8 cellular contexts compared by ENCODE assay signal in genomic region chr9:2469681-2470141, GRCh38.
A peak's percentile ranks its signal among the peaks of the same experiment; 100 is the strongest.
DNase-seq lines count a peak whose midpoint lies in the region; ATAC-seq, FAIRE-seq and TF ChIP-seq lines count a peak whose summit lies in the region.

No MANE protein-coding gene starts in this region.

- no peaks in the 10 kb centered on the region for H3K36me3 ChIP-seq in BE2C
- no peaks in the 10 kb centered on the region for H3K36me3 ChIP-seq in SK-N-SH (replicated peaks in 1 of 2; ENCODE audit: control insufficient read depth in 1 of 2, insufficient read depth in 2 of 2, low read length in 1 of 2)

- TF ChIP-seq RAD21 in SK-N-SH (IDR thresholded peaks at IDR 0.05; ENCODE audit: low read length): peak; percentile 64

- H3K4me1 Mint-ChIP-seq in activated T-cell treated with anti-CD3 and anti-CD28 coated beads, Interleukin-2, amount 50 U/mL, for 24 hours (ENCODE audit: low read depth): no peaks in the 10 kb centered on the region

- H3K9me3 ChIP-seq in BE2C: no peaks in the 10 kb centered on the region
- H3K9me3 ChIP-seq in SK-N-SH: 0 out of 2 replicates have a peak, but pooled peaks cover 2% of the 10 kb centered on the region

- H3K4me1 ChIP-seq in BE2C (no peaks in the 10 kb centered on the region; the same call in none of the 2 replicates), SK-N-SH (ENCODE audit: control insufficient read depth in 1 of 2, insufficient read depth in 2 of 2, low read depth in 1 of 2, low read length in 1 of 2) (peaks cover 0 to 15% of the 10 kb centered on the region in 2 experiments; a peak in 2 of 4 replicates)

- no peaks in the 10 kb centered on the region for H4K20me1 ChIP-seq in SK-N-SH (ENCODE audit: insufficient read depth)

- 61% methylated on average over 6 of the region's 6 CpGs for WGBS in SK-N-SH (ENCODE audit: low lambda C conversion rate)

- H3K79me2 ChIP-seq in SK-N-SH (ENCODE audit: insufficient read depth): no peaks in the 10 kb centered on the region

- H3K4me3 Mint-ChIP-seq in activated T-cell treated with anti-CD3 and anti-CD28 coated beads, Interleukin-2, amount 50 U/mL, for 24 hours: no peak overlapping the region

- H3K4me2 ChIP-seq in SK-N-SH: no peak overlapping the region

- POLR2A ChIA-PET in SK-N-SH (lab: Yijun Ruan, JAX): no interaction called here

- no peaks in the 10 kb centered on the region for H3F3A ChIP-seq in SK-N-SH (replicated peaks; ENCODE audit: insufficient read depth)

- CTCF ChIA-PET in SK-N-SH (lab: Yijun Ruan, JAX): interaction anchor here (0.9 to 1.6 kb wide), 8 partner anchors 9 to 354 kb away, joined by 3 to 7 read pairs (median 4); no protein-coding TSS in a partner anchor

- no peak for TF ChIP-seq EP300 in SK-N-SH (IDR thresholded peaks at IDR 0.05; ENCODE audit: borderline replicate concordance in 1 of 2, low read depth in 1 of 2, low read length in 1 of 2)

- DNase-seq in BE2C (peak; percentile 32), GM19239 (ENCODE audit: insufficient read length, low spot score) (no peak), SK-N-SH (peak; percentile 12), islet precursor cell (peak; percentile 75), cerebellar cortex (ENCODE audit: low spot score) (no peak)
- DNase-seq in activated CD4-positive, CD25-positive, alpha-beta regulatory T cell treated with anti-CD3 and anti-CD28 coated beads, Interleukin-2, amount 50 U/mL, for 72 hours: no peak
- DNase-seq in activated T-cell treated with anti-CD3 and anti-CD28 coated beads, Interleukin-2, amount 50 U/mL, for 24 hours: no peak

- H3K27me3 ChIP-seq in BE2C: no peaks in the 10 kb centered on the region
- H3K27me3 ChIP-seq in SK-N-SH (ENCODE audit: insufficient read depth): no peaks in the 10 kb centered on the region

- H2AFZ ChIP-seq in SK-N-SH (ENCODE audit: low read depth): no peak overlapping the region

- H3K9me2 ChIP-seq in SK-N-SH: no peaks in the 10 kb centered on the region

- H3K27ac Mint-ChIP-seq in activated T-cell treated with anti-CD3 and anti-CD28 coated beads, Interleukin-2, amount 50 U/mL, for 24 hours: no peak overlapping the region

- TF ChIP-seq CTCF in BE2C (IDR thresholded peaks at IDR 0.05; ENCODE audit: low read depth, low read length) (peak; percentile 18; the same call in 1 of the 2 replicates), SK-N-SH (IDR thresholded peaks at IDR 0.05) (peak; percentile 42)

- no peak for ATAC-seq in GM21528 (IDR thresholded peaks at IDR 0.05; ENCODE audit: low FRiP score, unreplicated experiment)

- H3K36me3 Mint-ChIP-seq in activated T-cell treated with anti-CD3 and anti-CD28 coated beads, Interleukin-2, amount 50 U/mL, for 24 hours (ENCODE audit: low read depth): no peaks in the 10 kb centered on the region

- H3K27ac ChIP-seq in SK-N-SH (ENCODE audit: low read depth in 2 of 2, low read length in 1 of 2): peak overlapping the region in 1 of 2 experiments; percentile 16; a peak in 1 of 4 replicates

- no peak overlapping the region for H3K4me3 ChIP-seq in BE2C (ENCODE audit: low read depth, low read length)
- H3K4me3 ChIP-seq in SK-N-SH (ENCODE audit: low read depth in 2 of 2, low read length in 1 of 2): no peak overlapping the region

- H3K9me3 Mint-ChIP-seq in activated T-cell treated with anti-CD3 and anti-CD28 coated beads, Interleukin-2, amount 50 U/mL, for 24 hours: peaks cover under 1% of the 10 kb centered on the region

- H3K9ac ChIP-seq in SK-N-SH: no peak overlapping the region

- FAIRE-seq in GM19239 (lab: Jason Lieb, UNC): peak; percentile 37

- peaks cover 27% of the 10 kb centered on the region for H3K27me3 Mint-ChIP-seq in activated T-cell treated with anti-CD3 and anti-CD28 coated beads, Interleukin-2, amount 50 U/mL, for 24 hours

TF ChIP-seq in SK-N-SH, 30 proteins besides CTCF, POLR2A, EP300 and RAD21:
- TF ChIP-seq PBX3 (IDR thresholded peaks at IDR 0.05) (no peak), SMC3 (IDR thresholded peaks at IDR 0.05; ENCODE audit: low read depth, low read length) (peak; percentile 56), MXI1 (IDR thresholded peaks at IDR 0.05; ENCODE audit: low read depth, low read length) (0 out of 2 replicates have a peak, but pooled peaks have one; percentile 26)

Comparison
In these comparisons a context has a peak if more than half of its experiments do, and no peak if none do; other contexts are left out.
1. DNase-seq: peak in BE2C (single experiment), SK-N-SH (single experiment) and islet precursor cell (single experiment); none in GM19239 (single experiment), activated CD4-positive, CD25-positive, alpha-beta regulatory T cell treated with anti-CD3 and anti-CD28 coated beads, Interleukin-2, amount 50 U/mL, for 72 hours (single experiment), activated T-cell treated with anti-CD3 and anti-CD28 coated beads, Interleukin-2, amount 50 U/mL, for 24 hours (single experiment) and cerebellar cortex (single experiment).